In the genomic region with DNA sequence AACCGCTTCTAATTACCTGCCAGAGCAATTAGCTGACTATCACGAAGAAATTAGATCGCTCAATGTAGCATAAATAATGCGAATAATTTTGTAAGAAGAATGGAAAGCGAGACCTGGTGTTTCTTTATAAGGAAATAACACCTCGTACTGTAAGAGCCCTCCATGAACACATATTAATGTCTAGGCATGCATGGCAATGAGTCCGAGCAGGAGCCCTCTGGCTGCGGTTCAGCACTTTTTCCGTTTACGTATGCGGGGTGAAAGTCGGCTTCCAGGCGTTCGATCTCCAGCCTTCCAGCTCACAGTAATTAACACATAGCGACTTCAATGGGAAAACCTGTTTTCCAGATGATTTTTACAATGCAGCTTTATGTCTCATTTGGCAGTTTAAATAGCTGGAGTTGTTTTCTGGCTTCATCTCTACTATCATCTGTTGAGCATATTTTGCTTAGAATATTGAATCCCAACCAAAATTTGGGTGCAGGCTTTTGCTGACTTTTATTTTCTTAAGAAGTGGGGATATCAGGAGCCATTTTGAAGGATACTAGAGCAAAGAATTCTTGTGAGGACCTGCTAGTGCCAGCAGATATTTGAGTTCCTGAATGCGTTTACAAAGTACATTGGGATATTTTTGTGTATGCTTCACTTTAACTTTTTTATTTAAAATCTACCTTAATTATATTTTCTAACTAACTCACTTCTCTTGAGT, we compare ENCODE assay signal across 1 cellular context.
TF ChIP-seq lines count a peak whose summit lies in the region.

No MANE protein-coding gene starts in this region.

TF ChIP-seq in WTC11, 78 proteins besides CTCF, POLR2A, EP300 and RAD21 (continued from another document):
- TF ChIP-seq, protein P1, sequence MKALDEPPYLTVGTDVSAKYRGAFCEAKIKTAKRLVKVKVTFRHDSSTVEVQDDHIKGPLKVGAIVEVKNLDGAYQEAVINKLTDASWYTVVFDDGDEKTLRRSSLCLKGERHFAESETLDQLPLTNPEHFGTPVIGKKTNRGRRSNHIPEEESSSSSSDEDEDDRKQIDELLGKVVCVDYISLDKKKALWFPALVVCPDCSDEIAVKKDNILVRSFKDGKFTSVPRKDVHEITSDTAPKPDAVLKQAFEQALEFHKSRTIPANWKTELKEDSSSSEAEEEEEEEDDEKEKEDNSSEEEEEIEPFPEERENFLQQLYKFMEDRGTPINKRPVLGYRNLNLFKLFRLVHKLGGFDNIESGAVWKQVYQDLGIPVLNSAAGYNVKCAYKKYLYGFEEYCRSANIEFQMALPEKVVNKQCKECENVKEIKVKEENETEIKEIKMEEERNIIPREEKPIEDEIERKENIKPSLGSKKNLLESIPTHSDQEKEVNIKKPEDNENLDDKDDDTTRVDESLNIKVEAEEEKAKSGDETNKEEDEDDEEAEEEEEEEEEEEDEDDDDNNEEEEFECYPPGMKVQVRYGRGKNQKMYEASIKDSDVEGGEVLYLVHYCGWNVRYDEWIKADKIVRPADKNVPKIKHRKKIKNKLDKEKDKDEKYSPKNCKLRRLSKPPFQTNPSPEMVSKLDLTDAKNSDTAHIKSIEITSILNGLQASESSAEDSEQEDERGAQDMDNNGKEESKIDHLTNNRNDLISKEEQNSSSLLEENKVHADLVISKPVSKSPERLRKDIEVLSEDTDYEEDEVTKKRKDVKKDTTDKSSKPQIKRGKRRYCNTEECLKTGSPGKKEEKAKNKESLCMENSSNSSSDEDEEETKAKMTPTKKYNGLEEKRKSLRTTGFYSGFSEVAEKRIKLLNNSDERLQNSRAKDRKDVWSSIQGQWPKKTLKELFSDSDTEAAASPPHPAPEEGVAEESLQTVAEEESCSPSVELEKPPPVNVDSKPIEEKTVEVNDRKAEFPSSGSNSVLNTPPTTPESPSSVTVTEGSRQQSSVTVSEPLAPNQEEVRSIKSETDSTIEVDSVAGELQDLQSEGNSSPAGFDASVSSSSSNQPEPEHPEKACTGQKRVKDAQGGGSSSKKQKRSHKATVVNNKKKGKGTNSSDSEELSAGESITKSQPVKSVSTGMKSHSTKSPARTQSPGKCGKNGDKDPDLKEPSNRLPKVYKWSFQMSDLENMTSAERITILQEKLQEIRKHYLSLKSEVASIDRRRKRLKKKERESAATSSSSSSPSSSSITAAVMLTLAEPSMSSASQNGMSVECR (CRISPR knock-in tag; IDR thresholded peaks at IDR 0.05; ENCODE audit: borderline replicate concordance), result no peak
- TF ChIP-seq PRRX2 (CRISPR knock-in tag; IDR thresholded peaks at IDR 0.05) (no peak), NR2C2 (CRISPR knock-in tag; IDR thresholded peaks at IDR 0.05) (no peak)
